Comparison of ENCODE assay signal across 8 cellular contexts in the genomic region with DNA sequence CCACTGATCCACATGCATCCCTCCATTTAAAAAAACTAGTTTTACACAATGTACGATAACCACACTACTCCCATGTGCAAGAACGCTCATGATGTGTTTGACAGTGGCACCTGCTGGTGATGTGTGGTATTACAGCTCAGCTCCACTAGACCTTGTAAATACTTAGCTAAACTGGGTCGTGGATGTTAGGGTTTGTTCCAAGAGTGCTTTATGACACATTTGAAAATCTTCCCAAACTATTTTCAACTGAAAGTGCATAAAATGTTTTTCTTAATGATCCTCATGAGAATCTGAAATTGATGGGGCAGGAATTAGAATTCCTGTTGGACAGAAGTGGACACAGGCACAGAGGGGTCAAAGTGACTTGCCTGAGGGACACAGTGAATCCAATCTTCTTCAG.
A peak's percentile ranks its signal among the peaks of the same experiment; 100 is the strongest.
DNase-seq lines count a peak whose midpoint lies in the region; ATAC-seq and TF ChIP-seq lines count a peak whose summit lies in the region.

No MANE protein-coding gene starts in this region.

- no peak for TF ChIP-seq POLR2A in prostate gland (IDR thresholded peaks at IDR 0.05)

- H3K4me3 ChIP-seq in GM12864 (ENCODE audit: low read depth, low read length) (no peak overlapping the region), prostate gland (no peak overlapping the region)

- H3K27me3 ChIP-seq in prostate gland (replicated peaks; ENCODE audit: insufficient read depth), result no peaks in the 10 kb centered on the region

- ATAC-seq in esophagus mucosa (peak; percentile 54), HG03342 (IDR thresholded peaks at IDR 0.05; ENCODE audit: unreplicated experiment) (no peak)

- H3K9me3 ChIP-seq in prostate gland, result no peaks in the 10 kb centered on the region

- 63% methylated on average over 3 of the region's 3 CpGs for WGBS in prostate gland

- intact Hi-C loops in prostate gland (cut with DNase I), result no loop called here

- DNase-seq in GM12864 (ENCODE audit: low read depth), result peak; percentile 44
- peak; percentile 4 for DNase-seq in SHP77 treated with DMSO at 0.1 percent for 48 hours (lab: John Stamatoyannopoulos, UW)
- no peak for DNase-seq in prostate gland (ENCODE audit: low spot score)
- no peak for DNase-seq in nucleus accumbens (lab: John Stamatoyannopoulos, UW)
- DNase-seq in Ammon's horn (ENCODE audit: low spot score), result no peak

- H3K36me3 ChIP-seq in prostate gland, result no peaks in the 10 kb centered on the region

- H3K27ac ChIP-seq in 22Rv1, result no peak overlapping the region
- peak overlapping the region in 1 of 2 donors; percentile 11 for H3K27ac ChIP-seq in prostate gland

- H3K4me1 ChIP-seq in prostate gland (replicated peaks), result no peaks in the 10 kb centered on the region

- TF ChIP-seq CTCF in 22Rv1 (IDR thresholded peaks at IDR 0.05) (peak; percentile 72), GM12864 (IDR thresholded peaks at IDR 0.05; ENCODE audit: low read depth, low read length, missing control alignments) (peak; percentile 76), prostate gland (IDR thresholded peaks at IDR 0.05) (peak; percentile 30 to 76 (median 66))

Comparison
In these comparisons a context has a peak if more than half of its experiments do, and no peak if none do; other contexts are left out.
1. DNase-seq: peak in GM12864 (single experiment) and SHP77 treated with DMSO at 0.1 percent for 48 hours (single experiment); none in prostate gland (single experiment), nucleus accumbens (0 of 56) and Ammon's horn (single experiment).
2. Peak in every context shown above with its lines, with median percentiles within 50 percentile points of each other: CTCF ChIP-seq.